ENCODE assay signal across 1 cellular context in the genomic region with DNA sequence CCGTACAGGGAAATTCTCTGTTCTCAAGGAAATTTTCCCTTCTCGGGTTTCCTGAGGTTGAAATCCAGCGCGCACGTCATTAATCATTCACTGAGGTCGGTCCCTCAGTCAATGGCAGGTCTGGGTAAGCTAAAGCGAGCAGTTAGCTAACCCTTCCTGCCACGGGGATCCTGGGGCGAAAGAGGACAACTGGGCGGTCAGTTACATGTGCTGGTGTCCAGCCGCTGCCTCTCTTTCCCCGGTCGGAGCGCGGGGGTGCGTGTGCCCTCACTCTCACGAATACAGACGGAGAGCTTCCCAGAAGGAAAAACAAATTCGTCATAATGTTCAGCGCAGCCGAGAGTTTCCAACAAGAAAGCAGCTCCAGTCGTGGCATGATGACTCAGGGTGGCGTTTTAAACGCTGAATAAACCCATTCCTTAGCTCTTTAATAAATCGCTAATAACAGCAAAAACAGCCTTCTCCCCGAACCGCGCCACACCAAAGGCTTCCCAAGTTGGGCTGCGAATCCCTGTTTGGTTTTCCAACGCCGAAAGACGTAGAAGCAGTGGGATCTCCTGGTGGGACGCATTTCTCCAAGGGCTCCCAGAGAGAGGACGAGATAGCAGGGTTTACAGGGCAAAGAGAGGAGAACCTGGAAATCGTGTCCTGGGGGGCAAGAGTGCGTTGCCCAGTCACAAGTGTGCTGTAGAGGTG.
TF ChIP-seq lines count a peak whose summit lies in the region.

No MANE protein-coding gene starts in this region.

TF ChIP-seq in SK-N-SH, 30 proteins besides CTCF, POLR2A, EP300 and RAD21 (continued from another document):
- TF ChIP-seq, protein P1, sequence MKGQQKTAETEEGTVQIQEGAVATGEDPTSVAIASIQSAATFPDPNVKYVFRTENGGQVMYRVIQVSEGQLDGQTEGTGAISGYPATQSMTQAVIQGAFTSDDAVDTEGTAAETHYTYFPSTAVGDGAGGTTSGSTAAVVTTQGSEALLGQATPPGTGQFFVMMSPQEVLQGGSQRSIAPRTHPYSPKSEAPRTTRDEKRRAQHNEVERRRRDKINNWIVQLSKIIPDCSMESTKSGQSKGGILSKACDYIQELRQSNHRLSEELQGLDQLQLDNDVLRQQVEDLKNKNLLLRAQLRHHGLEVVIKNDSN (IDR thresholded peaks at IDR 0.05; ENCODE audit: borderline replicate concordance, low read depth): no peak
- no peak for TF ChIP-seq MEF2A (IDR thresholded peaks at IDR 0.05; ENCODE audit: borderline replicate concordance, low read depth)
